Comparison of ENCODE assay signal across 16 cellular contexts in genomic region chr13:63408227-63409202, GRCh38.
A peak's percentile ranks its signal among the peaks of the same experiment; 100 is the strongest.
DNase-seq lines count a peak whose midpoint lies in the region; ATAC-seq and TF ChIP-seq lines count a peak whose summit lies in the region.
"Had no signal": no experiment of that assay in that cellular context is flagged by ENCODE, and none has a peak within 500 bp of the region (broad histone marks: within the 10 kb centered on the region; RNA-seq: fewer than 3 reads in every experiment).

No MANE protein-coding gene starts in this region.

- TF ChIP-seq CTCF in adrenal gland (IDR thresholded peaks at IDR 0.05): no peak

- H3K9ac ChIP-seq in HUES48 (ENCODE audit: low read depth, low read length): no peak overlapping the region

- intact Hi-C loops in aorta (cut with DNase I): no loop called here
- intact Hi-C loops in adrenal gland (cut with DNase I): no loop called here

- H3K36me3 ChIP-seq in HUES48 (ENCODE audit: control insufficient read depth, insufficient read depth, low read length): no peaks in the 10 kb centered on the region
- H3K36me3 ChIP-seq in aorta (ENCODE audit: control insufficient read depth in 1 of 2, insufficient read depth in 2 of 2, low read length in 1 of 2): no peaks in the 10 kb centered on the region
- H3K36me3 ChIP-seq in adrenal gland (replicated peaks in 1 of 2): no peaks in the 10 kb centered on the region
- H3K36me3 ChIP-seq: left lung, right atrium auricular region, thyroid gland had no signal

- H3K27ac ChIP-seq in HUES48 (ENCODE audit: low read depth, low read length): peak overlapping the region; percentile 65
- no peak overlapping the region for H3K27ac ChIP-seq in aorta (ENCODE audit: low read depth in 1 of 2, low read length in 2 of 2)
- no peak overlapping the region for H3K27ac ChIP-seq in adrenal gland
- H3K27ac ChIP-seq: epithelial cell of prostate, left lung, right atrium auricular region, thyroid gland had no signal

- DNase-seq in amniotic epithelial cell (ENCODE audit: low read depth) (peak; percentile 9), fibroblast of the conjunctiva (ENCODE audit: low read depth) (peak; percentile 65), smooth muscle cell of the brain vasculature (ENCODE audit: low read depth, low spot score) (peak; percentile 82), aorta (no peak), adrenal gland (no peak)
- no peak for DNase-seq in activated CD4-positive, CD25-positive, alpha-beta regulatory T cell treated with anti-CD3 and anti-CD28 coated beads, Interleukin-2, amount 50 U/mL, for 72 hours
- DNase-seq: activated CD4-positive, CD25-positive, alpha-beta regulatory T cell; activated naive CD4-positive, alpha-beta T cell treated with anti-CD3 and anti-CD28 coated beads, Interleukin-2, amount 10 ng/mL, durations not matched to agents 7 days and 5 days; CD4-positive, alpha-beta T cell; GDM1; left lung; naive B cell; thyroid gland had no signal

- H3K27me3 ChIP-seq in HUES48 (ENCODE audit: control insufficient read depth, insufficient read depth, low read length) (no peaks in the 10 kb centered on the region), aorta (ENCODE audit: control insufficient read depth in 1 of 2, insufficient read depth in 2 of 2, low read length in 1 of 2) (no peaks in the 10 kb centered on the region), adrenal gland (no peaks in the 10 kb centered on the region)
- H3K27me3 ChIP-seq: left lung, right atrium auricular region, thyroid gland had no signal

- TF ChIP-seq POLR2A in adrenal gland (IDR thresholded peaks at IDR 0.05): no peak

- no peak for ATAC-seq in aorta (ENCODE audit: low FRiP score)
- ATAC-seq: left lung had no signal

- WGBS in aorta, 2 donors: 11 to 17% methylated on average over 4 of the region's 4 CpGs
- 20 to 33% (median 23%) methylated on average over 4 of the region's 4 CpGs for WGBS in adrenal gland, 4 donors

- H3K4me1 ChIP-seq in HUES48 (ENCODE audit: control insufficient read depth, insufficient read depth, low read length) (peaks cover 11% of the 10 kb centered on the region), aorta (ENCODE audit: control insufficient read depth in 1 of 2, insufficient read depth in 2 of 2, low read length in 2 of 2) (no peaks in the 10 kb centered on the region), adrenal gland (replicated peaks in 1 of 2) (no peaks in the 10 kb centered on the region)
- H3K4me1 ChIP-seq: left lung, right atrium auricular region, thyroid gland had no signal

- H3K4me3 ChIP-seq in HUES48 (ENCODE audit: low read depth, low read length): no peak overlapping the region; the same call in 1 of the 2 replicates
- H3K4me3 ChIP-seq in aorta (ENCODE audit: low read length in 2 of 2): no peak overlapping the region
- H3K4me3 ChIP-seq in adrenal gland: no peak overlapping the region
- H3K4me3 ChIP-seq: left lung, right atrium auricular region, thyroid gland had no signal

- no peaks in the 10 kb centered on the region for H3K9me3 ChIP-seq in HUES48 (ENCODE audit: control insufficient read depth, insufficient read depth, low read length)
- H3K9me3 ChIP-seq in aorta (ENCODE audit: control insufficient read depth, low read length): no peaks in the 10 kb centered on the region
- no peaks in the 10 kb centered on the region for H3K9me3 ChIP-seq in adrenal gland (replicated peaks in 1 of 3)
- H3K9me3 ChIP-seq: right atrium auricular region, thyroid gland had no signal

Comparison
In these comparisons a context has a peak if more than half of its experiments do, and no peak if none do; other contexts are left out.
1. DNase-seq: peak in amniotic epithelial cell (single experiment), fibroblast of the conjunctiva (single experiment) and smooth muscle cell of the brain vasculature (single experiment); none in aorta (0 of 2), adrenal gland (0 of 7) and activated CD4-positive, CD25-positive, alpha-beta regulatory T cell treated with anti-CD3 and anti-CD28 coated beads, Interleukin-2, amount 50 U/mL, for 72 hours (single experiment).